Comparison of ENCODE assay signal across 28 cellular contexts in the genomic region with DNA sequence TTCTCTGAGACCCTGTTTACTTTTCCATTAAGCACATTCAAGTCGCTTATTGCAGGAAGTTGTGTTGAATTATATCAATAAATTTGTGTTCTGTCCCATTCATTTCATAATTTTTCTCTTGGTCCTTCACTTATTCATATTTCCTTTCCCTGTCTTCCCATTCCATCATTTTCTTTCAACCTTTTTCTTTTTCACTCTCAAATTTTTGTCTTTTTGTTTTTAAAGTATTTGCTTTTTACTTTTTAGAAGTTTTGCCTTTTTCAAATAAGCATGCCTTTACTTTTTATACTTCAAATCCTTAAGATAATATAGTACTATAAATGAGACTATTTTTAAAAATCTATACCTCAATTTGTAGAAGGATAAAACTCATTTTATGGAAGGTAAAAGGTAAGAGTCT.
"Had no signal": no experiment of that assay in that cellular context is flagged by ENCODE, and none has a peak within 500 bp of the region (broad histone marks: within the 10 kb centered on the region; RNA-seq: fewer than 3 reads in every experiment).

No MANE protein-coding gene starts in this region.

- DNase-seq: colonic mucosa; cortex of kidney; dermis blood vessel endothelial cell; dorsolateral prefrontal cortex; effector CD4-positive, alpha-beta T cell; effector CD8-positive, alpha-beta T cell; effector memory CD4-positive, alpha-beta T cell; effector memory CD8-positive, alpha-beta T cell; endodermal cell; erythroblast; esophagus squamous epithelium; foreskin fibroblast; foreskin keratinocyte; foreskin melanocyte; gastrocnemius medialis; glutamatergic neuron; head of caudate nucleus; heart left ventricle; heart right ventricle had no signal

- FAIRE-seq: colon, endometrium, endothelial cell of umbilical vein, frontal cortex had no signal

- H3K36me3 ChIP-seq: colonic mucosa, esophagus muscularis mucosa, esophagus squamous epithelium, gastrocnemius medialis, gastroesophageal sphincter, heart left ventricle, heart right ventricle had no signal

- ATAC-seq: effector memory CD8-positive, alpha-beta T cell; esophagus mucosa; foreskin keratinocyte; gastrocnemius medialis; gastroesophageal sphincter; heart left ventricle; heart right ventricle had no signal

- H3K27ac ChIP-seq: colonic mucosa, coronary artery, dorsolateral prefrontal cortex, epithelial cell of prostate, esophagus muscularis mucosa, esophagus squamous epithelium, foreskin keratinocyte, gastrocnemius medialis, gastroesophageal sphincter, heart left ventricle, heart right ventricle had no signal

- H3K9me3 ChIP-seq: colonic mucosa, esophagus muscularis mucosa, esophagus squamous epithelium, gastrocnemius medialis, gastroesophageal sphincter, heart left ventricle, heart right ventricle had no signal

- H3K27me3 ChIP-seq: colonic mucosa, dorsolateral prefrontal cortex, esophagus muscularis mucosa, foreskin keratinocyte, gastrocnemius medialis, gastroesophageal sphincter, heart left ventricle, heart right ventricle had no signal

- H3K4me1 ChIP-seq: colonic mucosa, esophagus muscularis mucosa, esophagus squamous epithelium, foreskin keratinocyte, gastrocnemius medialis, gastroesophageal sphincter had no signal

- H3K4me3 ChIP-seq: colonic mucosa, coronary artery, dorsolateral prefrontal cortex, esophagus muscularis mucosa, esophagus squamous epithelium, gastrocnemius medialis, gastroesophageal sphincter, heart left ventricle, heart right ventricle had no signal
